Comparison of ENCODE assay signal across 8 cellular contexts in genomic region chr14:74881425-74882102, GRCh38. TPM values are rescaled to one million over a fixed set of nuclear protein-coding genes. Genes with fewer than 3 reads are reported as not detected.
A peak's percentile ranks its signal among the peaks of the same experiment; 100 is the strongest.
DNase-seq lines count a peak whose midpoint lies in the region; ATAC-seq lines count a peak whose summit lies in the region.

DLST (plus strand) TSS chr14:74881916; CDS start chr14:74881954, 38 bp downstream.

- DNase-seq in C1 segment of cervical spinal cord (lab: John Stamatoyannopoulos, UW) = peak; percentile 23 to 90 (median 80)
- peak; percentile 87 for DNase-seq in NCI-H748 (lab: John Stamatoyannopoulos, UW; ENCODE audit: unreplicated experiment)
- DNase-seq in activated CD4-positive, alpha-beta T cell treated with anti-CD3 and anti-CD28 coated beads, Interleukin-2, amount 50 U/mL, for 1 hour = peak; percentile 83
- DNase-seq in dedifferentiated amniotic fluid mesenchymal stem cell (ENCODE audit: extremely low spot score) = peak; percentile 75
- DNase-seq in left lobe of liver (ENCODE audit: low spot score) = peak; percentile 88
- peak; percentile 85 to 89 for DNase-seq in stimulated activated CD4-positive, alpha-beta T cell treated with anti-CD3 and anti-CD28 coated beads, Interleukin-2, amount 100 ng/mL, for 48 hours

- ATAC-seq in GM19328 (IDR thresholded peaks at IDR 0.05; ENCODE audit: unreplicated experiment) (peak; percentile 94), HG03469 (IDR thresholded peaks at IDR 0.05; ENCODE audit: unreplicated experiment) (peak; percentile 66), left lobe of liver (peak; percentile 96)

RNA-seq across cellular contexts. Expression of gene DLST, which starts in this region (rescaled TPM):
- 65.6 TPM for total RNA-seq in left lobe of liver

Comparison
In these comparisons a context has a peak if more than half of its experiments do, and no peak if none do; other contexts are left out.
1. Peak in every context shown above with its lines: DNase-seq and ATAC-seq.